ENCODE assay signal across 10 cellular contexts in the genomic region with DNA sequence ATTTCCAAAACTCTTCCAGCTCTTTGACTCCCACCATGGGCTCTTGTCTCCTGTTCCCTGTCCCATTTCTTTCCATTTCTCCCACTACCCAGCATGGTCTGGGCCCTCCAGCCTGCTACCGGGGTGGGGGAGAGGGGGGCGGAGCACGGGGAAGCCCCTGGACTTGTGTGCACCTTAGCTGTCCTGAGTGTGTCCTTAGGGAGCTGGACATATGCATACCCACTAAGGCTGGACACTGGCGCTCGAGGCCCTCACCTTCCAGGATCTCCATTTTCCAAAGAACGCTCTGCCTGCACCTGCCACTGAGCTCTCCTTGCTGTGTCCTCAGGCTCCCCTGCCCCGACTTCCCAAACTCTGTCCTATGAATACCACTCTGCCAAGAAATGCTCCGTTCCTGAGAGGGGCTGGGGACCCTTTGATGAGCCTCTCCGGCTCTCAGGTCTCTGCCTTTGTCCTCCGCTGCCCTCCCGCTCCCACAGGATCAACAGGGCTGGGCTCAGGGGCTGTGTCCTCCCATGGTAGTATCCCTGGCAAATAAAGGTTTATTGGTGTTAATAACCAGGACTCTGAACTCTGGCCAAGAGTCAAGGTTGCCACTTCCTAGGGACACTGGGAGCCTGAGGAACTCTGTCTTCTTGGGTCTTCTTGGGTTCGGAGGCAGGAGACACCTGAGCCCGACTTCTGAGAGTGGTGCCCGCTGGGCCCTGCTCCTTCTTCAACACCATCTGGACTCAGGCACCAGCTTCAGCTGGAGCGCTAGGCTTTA. TPM values are rescaled to one million over a fixed set of nuclear protein-coding genes. Genes with fewer than 3 reads are reported as not detected.
DNase-seq lines count a peak whose midpoint lies in the region; ATAC-seq, FAIRE-seq and TF ChIP-seq lines count a peak whose summit lies in the region.
"Had no signal": no experiment of that assay in that cellular context is flagged by ENCODE, and none has a peak within 500 bp of the region (broad histone marks: within the 10 kb centered on the region; RNA-seq: fewer than 3 reads in every experiment).

No MANE protein-coding gene starts in this region.

- no peak for DNase-seq in stimulated activated naive CD8-positive, alpha-beta T cell treated with anti-CD3 and anti-CD28 coated beads, Interleukin-15, Interleukin-2, amounts not matched to agents 100 U/mL and 50 U/mL, for 24 hours
- DNase-seq in bronchial epithelial cell (ENCODE audit: low read depth) (no peak), mucosa of descending colon (peak in 2 of 3 donors; percentile 66 to 76), vagina (ENCODE audit: extremely low spot score in 2 of 2) (no peak)
- DNase-seq: effector CD4-positive, alpha-beta T cell had no signal

- no peak for TF ChIP-seq POLR2A in vagina (IDR thresholded peaks at IDR 0.05)

- H3K4me3 Mint-ChIP-seq in stimulated activated naive CD8-positive, alpha-beta T cell treated with anti-CD3 and anti-CD28 coated beads, Interleukin-15, Interleukin-2, amounts not matched to agents 100 ng/mL and 50 ng/mL, for 24 hours: peak overlapping the region; percentile 74

- no peak for FAIRE-seq in bronchial epithelial cell (lab: Jason Lieb, UNC)

- H3K27me3 ChIP-seq in bronchial epithelial cell (ENCODE audit: control insufficient read depth, insufficient read depth, low read length): no peaks in the 10 kb centered on the region
- H3K27me3 ChIP-seq in vagina: no peaks in the 10 kb centered on the region

- no peaks in the 10 kb centered on the region for H3K9me3 Mint-ChIP-seq in stimulated activated naive CD8-positive, alpha-beta T cell treated with anti-CD3 and anti-CD28 coated beads, Interleukin-15, Interleukin-2, amounts not matched to agents 100 ng/mL and 50 ng/mL, for 24 hours

- H3K9me3 ChIP-seq in mucosa of descending colon (no peaks in the 10 kb centered on the region), vagina (no peaks in the 10 kb centered on the region)

- H3K36me3 ChIP-seq in bronchial epithelial cell (ENCODE audit: control insufficient read depth, insufficient read depth, low read length) (no peaks in the 10 kb centered on the region), mucosa of descending colon (ENCODE audit: low read depth) (no peaks in the 10 kb centered on the region), vagina (no peaks in the 10 kb centered on the region)

- ATAC-seq in stimulated activated naive CD8-positive, alpha-beta T cell treated with anti-CD3 and anti-CD28 coated beads, Interleukin-15, Interleukin-2, amounts not matched to agents 100 U/mL and 50 U/mL, for 24 hours: no peak
- peak; percentile 35 for ATAC-seq in mucosa of descending colon
- no peak for ATAC-seq in GM21360 (IDR thresholded peaks at IDR 0.05; ENCODE audit: unreplicated experiment)
- no peak for ATAC-seq in HG03354 (IDR thresholded peaks at IDR 0.05; ENCODE audit: poor library complexity, severe bottlenecking, unreplicated experiment)
- no peak for ATAC-seq in HG03097 (IDR thresholded peaks at IDR 0.05; ENCODE audit: low FRiP score, unreplicated experiment)

- no peak overlapping the region for H3K27ac ChIP-seq in vagina
- H3K27ac ChIP-seq: SK-N-MC had no signal

- H3K4me1 ChIP-seq in mucosa of descending colon (ENCODE audit: low read depth) (peaks cover 14% of the 10 kb centered on the region), vagina (peaks cover 15% of the 10 kb centered on the region)

- peak overlapping the region; percentile 63 for H3K27ac Mint-ChIP-seq in stimulated activated naive CD8-positive, alpha-beta T cell treated with anti-CD3 and anti-CD28 coated beads, Interleukin-15, Interleukin-2, amounts not matched to agents 100 ng/mL and 50 ng/mL, for 24 hours

- peaks cover 11% of the 10 kb centered on the region for H3K4me1 Mint-ChIP-seq in stimulated activated naive CD8-positive, alpha-beta T cell treated with anti-CD3 and anti-CD28 coated beads, Interleukin-15, Interleukin-2, amounts not matched to agents 100 ng/mL and 50 ng/mL, for 24 hours (ENCODE audit: low read depth)

- no peak for TF ChIP-seq CTCF in bronchial epithelial cell (IDR thresholded peaks at IDR 0.05; ENCODE audit: insufficient read depth, low read length, severe bottlenecking)
- no peak for TF ChIP-seq CTCF in mucosa of descending colon (IDR thresholded peaks at IDR 0.05)
- TF ChIP-seq CTCF in vagina (IDR thresholded peaks at IDR 0.05): no peak

- H3K36me3 Mint-ChIP-seq in stimulated activated naive CD8-positive, alpha-beta T cell treated with anti-CD3 and anti-CD28 coated beads, Interleukin-15, Interleukin-2, amounts not matched to agents 100 ng/mL and 50 ng/mL, for 24 hours (ENCODE audit: low read depth): no peaks in the 10 kb centered on the region

- peaks cover 43% of the 10 kb centered on the region for H3K27me3 Mint-ChIP-seq in stimulated activated naive CD8-positive, alpha-beta T cell treated with anti-CD3 and anti-CD28 coated beads, Interleukin-15, Interleukin-2, amounts not matched to agents 100 ng/mL and 50 ng/mL, for 24 hours

- H3K4me3 ChIP-seq in bronchial epithelial cell (ENCODE audit: low read depth, low read length) (peak overlapping the region; percentile 53), mucosa of descending colon (no peak overlapping the region), vagina (peak overlapping the region; percentile 59 to 70)

- intact Hi-C loops in mucosa of descending colon (cut with DNase I, micrococcal nuclease): no loop called here
- intact Hi-C loops in vagina (cut with DNase I): no loop called here

RNA-seq across cellular contexts. Expression of gene SHROOM1, which starts 0.8 kb away (rescaled TPM):
- 0.79 and 1.4 TPM in 2 replicates for total RNA-seq in bronchial epithelial cell
- total RNA-seq in mucosa of descending colon: 10 to 100 TPM; 37.3 to 93.5 (median 63.0) TPM
- total RNA-seq in vagina: 17.7 TPM

RNA-seq across cellular contexts. Expression of gene SOWAHA, which starts 18.2 kb away (rescaled TPM):
- not detected in 2 replicates for total RNA-seq in bronchial epithelial cell
- 10 to 100 TPM; 11.6 to 44.5 (median 24.3) TPM for total RNA-seq in mucosa of descending colon
- total RNA-seq in vagina: not detected

RNA-seq across cellular contexts. Expression of gene GDF9, which starts 35.0 kb away (rescaled TPM):
- under 0.01 and 0.26 TPM in 2 replicates for total RNA-seq in bronchial epithelial cell
- total RNA-seq in mucosa of descending colon: under 1 TPM; 0.28 to 0.41 (median 0.36) TPM
- not detected for total RNA-seq in vagina

RNA-seq across cellular contexts. Expression of gene UQCRQ, which starts 35.2 kb away (rescaled TPM):
- total RNA-seq in bronchial epithelial cell (78.2 and 127 TPM in 2 replicates), mucosa of descending colon (100 to 1,000 TPM; 448 to 727 (median 690) TPM), vagina (189 TPM)

RNA-seq across cellular contexts. Expression of gene LEAP2, which starts 42.2 kb away (rescaled TPM):
- total RNA-seq in bronchial epithelial cell (0.13 and 0.53 TPM in 2 replicates), mucosa of descending colon (1 to 10 TPM; 2.9 to 9.9 (median 3.8) TPM), vagina (4.2 TPM)

Comparison
In these comparisons a context has a peak if more than half of its experiments do, and no peak if none do; other contexts are left out.
1. DNase-seq: peak in mucosa of descending colon (2 of 3); none in stimulated activated naive CD8-positive, alpha-beta T cell treated with anti-CD3 and anti-CD28 coated beads, Interleukin-15, Interleukin-2, amounts not matched to agents 100 U/mL and 50 U/mL, for 24 hours (single experiment), bronchial epithelial cell (single experiment) and vagina (0 of 2).
2. RNA of gene SOWAHA, which starts 18.2 kb away (total RNA-seq): 11.6 to 44.5 TPM in mucosa of descending colon; not detected in bronchial epithelial cell and not detected in vagina (single experiment); every median in the first group is over 10 times any median in the second.